ENCODE assay signal across 8 cellular contexts in genomic region chr2:221570321-221571107, GRCh38. TPM values are rescaled to one million over a fixed set of nuclear protein-coding genes. Genes with fewer than 3 reads are reported as not detected.
DNase-seq lines count a peak whose midpoint lies in the region; ATAC-seq and TF ChIP-seq lines count a peak whose summit lies in the region.

No MANE protein-coding gene starts in this region.

- H3K36me3 Mint-ChIP-seq in memory B cell = peaks cover 3% of the 10 kb centered on the region

- 1 to 5% methylated on average over 34 to 43 of the region's 43 CpGs for whole genome bisulfite sequencing in testis, 2 donors

- H3K27me3 Mint-ChIP-seq in memory B cell = peaks cover 15% of the 10 kb centered on the region

- in situ Hi-C loops in Panc1 (cut with HindIII; ENCODE audit: low pct_unique_long_range_greater_than_20kb, low sequenced_read_pairs) = no loop called here

- H3K9me3 Mint-ChIP-seq in memory B cell = no peaks in the 10 kb centered on the region

- BruUV-seq in Panc1 (replicated peaks; lab: Mats Ljungman, UMichigan) = no TSS peak

- TF ChIP-seq CTCF in Panc1 (IDR thresholded peaks at IDR 0.05) (peak; percentile 35; the same call in 1 of the 2 replicates), testis (IDR thresholded peaks at IDR 0.05) (no peak)

- CTCF ChIA-PET in Panc1 (lab: Charles Lee) = no interaction called here

- DNase-seq in NCI-H2081 (lab: John Stamatoyannopoulos, UW) (peak; percentile 58 to 71), NCI-H2081 treated with DMSO at 0.1 percent for 48 hours (lab: John Stamatoyannopoulos, UW) (no peak), Panc1 (ENCODE audit: low read depth, low spot score) (no peak), cerebellum (ENCODE audit: low spot score) (peak; percentile 71), memory B cell (ENCODE audit: low spot score in 2 of 2) (peak; percentile 7 to 16), testis (peak; percentile 50), cortex of kidney (lab: John Stamatoyannopoulos, UW) (no peak)

- H3K4me3 ChIP-seq in Panc1 (ENCODE audit: low read depth in 2 of 2, low read length in 2 of 2) (peak overlapping the region; percentile 7 to 9; a peak in 2 of 4 replicates), testis (peak overlapping the region; percentile 72 to 73)

- POLR2A ChIA-PET in Panc1 (lab: Charles Lee) = no interaction called here

- intact Hi-C loops in Panc1 (cut with micrococcal nuclease; ENCODE audit: unreplicated experiment) (loop anchor here (5.0 kb wide), 1 partner anchor 1833 kb away; no protein-coding TSS in a partner anchor), testis (cut with DNase I; ENCODE audit: low total_unique reads) (loop anchor here (5.0 kb wide), 1 partner anchor 883 kb away; no protein-coding TSS in a partner anchor)

- peaks cover 37% of the 10 kb centered on the region for H3K4me1 Mint-ChIP-seq in memory B cell

- peak overlapping the region; percentile 92 for H3K4me3 Mint-ChIP-seq in memory B cell

- H3K27ac Mint-ChIP-seq in memory B cell = peak overlapping the region; percentile 74

- H3K27me3 ChIP-seq in Panc1 (ENCODE audit: control insufficient read depth, insufficient read depth, low read length) = peaks cover 24% of the 10 kb centered on the region
- H3K27me3 ChIP-seq in testis = no peaks in the 10 kb centered on the region

- H3K9me3 ChIP-seq in Panc1 (ENCODE audit: control insufficient read depth, insufficient read depth, low read depth, low read length) (no peaks in the 10 kb centered on the region), testis (no peaks in the 10 kb centered on the region)

- H3K36me3 ChIP-seq in Panc1 (ENCODE audit: control insufficient read depth, insufficient read depth, low read length) (no peaks in the 10 kb centered on the region; the same call in 1 of the 2 replicates), testis (ENCODE audit: low read depth, missing control alignments) (no peaks in the 10 kb centered on the region)

- H3K27ac ChIP-seq in Panc1 (ENCODE audit: low read length) = no peak overlapping the region
- H3K27ac ChIP-seq in testis = no peak overlapping the region

- H3K4me1 ChIP-seq in Panc1 (ENCODE audit: control insufficient read depth, insufficient read depth, low read length) (peaks cover 7% of the 10 kb centered on the region), testis (peaks cover 5% of the 10 kb centered on the region)

- no peak for ATAC-seq in Panc1
- peak; percentile 9 for ATAC-seq in memory B cell (ENCODE audit: low read depth)
- no peak for ATAC-seq in HG02571 (IDR thresholded peaks at IDR 0.05; ENCODE audit: unreplicated experiment)

- TF ChIP-seq POLR2A in testis (IDR thresholded peaks at IDR 0.05) = no peak

RNA-seq across cellular contexts. Expression of gene EPHA4, which starts 1.6 kb away (rescaled TPM):
- 3.4 TPM for total RNA-seq in Panc1 (2021; ENCODE audit: unreplicated experiment)
- polyA plus RNA-seq in Panc1 (2012; ENCODE audit: insufficient read length) = 0.78 TPM
- total RNA-seq in cerebellum = 84.7 TPM
- total RNA-seq in testis = 100 to 1,000 TPM; 134 to 139 TPM
- 47.4 TPM for polyA plus RNA-seq in testis (ENCODE audit: insufficient read depth, low read depth, low replicate concordance)

Comparison
In these comparisons a context has a peak if more than half of its experiments do, and no peak if none do; other contexts are left out.
1. DNase-seq: peak in NCI-H2081 (2 of 2), cerebellum (single experiment), memory B cell (2 of 2) and testis (single experiment); none in NCI-H2081 treated with DMSO at 0.1 percent for 48 hours (single experiment), Panc1 (single experiment) and cortex of kidney (single experiment).
2. RNA of gene EPHA4, which starts 1.6 kb away (total RNA-seq): 134 to 139 TPM in testis and 84.7 TPM in cerebellum (single experiment); 3.4 TPM in Panc1 (single experiment); every median in the first group is over 10 times any median in the second.